9 cellular contexts compared by ENCODE assay signal in genomic region chr16:1378804-1379053, GRCh38. TPM values are rescaled to one million over a fixed set of nuclear protein-coding genes. Genes with fewer than 3 reads are reported as not detected.
DNase-seq lines count a peak whose midpoint lies in the region; TF ChIP-seq lines count a peak whose summit lies in the region.
"Had no signal": no experiment of that assay in that cellular context is flagged by ENCODE, and none has a peak within 500 bp of the region (broad histone marks: within the 10 kb centered on the region; RNA-seq: fewer than 3 reads in every experiment).

No MANE protein-coding gene starts in this region.

- peak overlapping the region; percentile 93 for H3K4me3 ChIP-seq in MG63
- peak overlapping the region; percentile 67 for H3K4me3 ChIP-seq in ectodermal cell (ENCODE audit: insufficient read depth, low read depth, low read length)
- H3K4me3 ChIP-seq in neuron (ENCODE audit: low read length): peak overlapping the region; percentile 52

- peaks cover 17% of the 10 kb centered on the region for H3K4me1 Mint-ChIP-seq in CD14-positive monocyte

- no peak for TF ChIP-seq CTCF in CD14-positive monocyte (IDR thresholded peaks at IDR 0.05)

- H3K9me3 ChIP-seq in MG63 (no peaks in the 10 kb centered on the region), ectodermal cell (ENCODE audit: control insufficient read depth, low read length) (no peaks in the 10 kb centered on the region), neuron (ENCODE audit: low read length) (no peaks in the 10 kb centered on the region)

- H3K4me1 ChIP-seq in ectodermal cell (ENCODE audit: control insufficient read depth, insufficient read depth, low read length): peaks cover 14% of the 10 kb centered on the region
- peaks cover 12% of the 10 kb centered on the region for H3K4me1 ChIP-seq in neuron (ENCODE audit: insufficient read depth, low read length)

- peak overlapping the region in 5 of 7 donors; percentile 65 to 88 (median 85) for H3K27ac Mint-ChIP-seq in CD14-positive monocyte

- no peaks in the 10 kb centered on the region for H3K9me3 Mint-ChIP-seq in CD14-positive monocyte

- 7 to 8% methylated on average over 5 of the region's 5 CpGs for WGBS in ectodermal cell, 2 experiments

- H3K4me3 Mint-ChIP-seq in CD14-positive monocyte: peak overlapping the region; percentile 76 to 89

- no peak overlapping the region for H3K27ac ChIP-seq in ectodermal cell (ENCODE audit: insufficient read depth, low read depth, low read length, poor library complexity, severe bottlenecking)

- H3K36me3 Mint-ChIP-seq in CD14-positive monocyte: peaks cover 40 to 75% of the 10 kb centered on the region in 2 donors

- H3K27me3 ChIP-seq in MG63: no peaks in the 10 kb centered on the region
- H3K27me3 ChIP-seq in ectodermal cell (ENCODE audit: control insufficient read depth, insufficient read depth, low read length, poor library complexity, severe bottlenecking): peaks cover 14% of the 10 kb centered on the region
- no peaks in the 10 kb centered on the region for H3K27me3 ChIP-seq in neuron (ENCODE audit: insufficient read depth, low read length)

- H3K27me3 Mint-ChIP-seq in CD14-positive monocyte (ENCODE audit: low read depth in 3 of 3): peaks cover 1 to 3% (median 2%) of the 10 kb centered on the region in 3 donors

- intact Hi-C loops in CD14-positive monocyte (cut with micrococcal nuclease): loop anchor here in 1 of 2 donors (1.0 kb wide), 1 partner anchor 328 kb away; the partner anchor contains the start of gene MAPK8IP3

- H3K36me3 ChIP-seq in MG63: peaks cover 13% of the 10 kb centered on the region
- no peaks in the 10 kb centered on the region for H3K36me3 ChIP-seq in ectodermal cell (ENCODE audit: control insufficient read depth, insufficient read depth, low read length)
- peaks cover 11% of the 10 kb centered on the region for H3K36me3 ChIP-seq in neuron (ENCODE audit: insufficient read depth, low read length)

- no peak for DNase-seq in CD14-positive monocyte (ENCODE audit: low spot score)
- DNase-seq in MG63: no peak
- no peak for DNase-seq in NCI-H524 treated with DMSO at 0.1 percent for 48 hours (lab: John Stamatoyannopoulos, UW)
- no peak for DNase-seq in cerebellum (ENCODE audit: low spot score)
- no peak for DNase-seq in activated CD4-positive, CD25-positive, alpha-beta regulatory T cell (lab: John Stamatoyannopoulos, UW)
- DNase-seq in pons (ENCODE audit: low spot score): no peak
- DNase-seq: cortex of kidney had no signal

- no peak overlapping the region for H2AFZ ChIP-seq in neuron (ENCODE audit: low read depth, low read length)

RNA-seq across cellular contexts. Expression of gene GNPTG, which starts 27.0 kb away (rescaled TPM):
- 10 to 100 TPM; 74.7 to 82.5 TPM for polyA plus RNA-seq in CD14-positive monocyte
- 40.9 and 52.2 TPM in 2 replicates for total RNA-seq in MG63 (2014; rRNA removed; shearing (Covaris generic); ENCODE audit: low replicate concordance)
- 34.7 TPM for polyA plus RNA-seq in ectodermal cell (2013, experiment 1 of 4)
- polyA plus RNA-seq in ectodermal cell (2013, experiment 2 of 4): 34.0 TPM
- polyA plus RNA-seq in ectodermal cell (2013, experiment 3 of 4): 23.3 TPM
- 30.5 TPM for polyA plus RNA-seq in ectodermal cell (2013, experiment 4 of 4)
- total RNA-seq in cerebellum: 18.4 TPM

RNA-seq across cellular contexts. Expression of gene TSR3, which starts 27.1 kb away (rescaled TPM):
- polyA plus RNA-seq in CD14-positive monocyte: 10 to 100 TPM; 48.2 to 73.1 TPM
- 138 and 174 TPM in 2 replicates for total RNA-seq in MG63 (2014; rRNA removed; shearing (Covaris generic); ENCODE audit: low replicate concordance)
- 48.1 TPM for polyA plus RNA-seq in ectodermal cell (2013, experiment 1 of 4)
- polyA plus RNA-seq in ectodermal cell (2013, experiment 2 of 4): 47.3 TPM
- polyA plus RNA-seq in ectodermal cell (2013, experiment 3 of 4): 46.4 TPM
- polyA plus RNA-seq in ectodermal cell (2013, experiment 4 of 4): 49.2 TPM
- total RNA-seq in cerebellum: 18.1 TPM

RNA-seq across cellular contexts. Expression of gene UNKL, which starts 35.8 kb away (rescaled TPM):
- 1 to 10 TPM; 1.2 to 2.2 TPM for polyA plus RNA-seq in CD14-positive monocyte
- 10.5 and 16.2 TPM in 2 replicates for total RNA-seq in MG63 (2014; rRNA removed; shearing (Covaris generic); ENCODE audit: low replicate concordance)
- polyA plus RNA-seq in ectodermal cell (2013, experiment 1 of 4): 22.6 TPM
- polyA plus RNA-seq in ectodermal cell (2013, experiment 2 of 4): 24.0 TPM
- 18.7 TPM for polyA plus RNA-seq in ectodermal cell (2013, experiment 3 of 4)
- polyA plus RNA-seq in ectodermal cell (2013, experiment 4 of 4): 17.2 TPM
- 24.2 TPM for total RNA-seq in cerebellum

RNA-seq across cellular contexts. Expression of gene UQCC4, which starts 41.8 kb away (rescaled TPM):
- 10 to 100 TPM; 35.3 to 48.8 TPM for polyA plus RNA-seq in CD14-positive monocyte
- 28.1 and 52.9 TPM in 2 replicates for total RNA-seq in MG63 (2014; rRNA removed; shearing (Covaris generic); ENCODE audit: low replicate concordance)
- polyA plus RNA-seq in ectodermal cell (2013, experiment 1 of 4): 15.8 TPM
- polyA plus RNA-seq in ectodermal cell (2013, experiment 2 of 4): 14.2 TPM
- 17.1 TPM for polyA plus RNA-seq in ectodermal cell (2013, experiment 3 of 4)
- 16.5 TPM for polyA plus RNA-seq in ectodermal cell (2013, experiment 4 of 4)
- total RNA-seq in cerebellum: 7.0 TPM

RNA-seq across cellular contexts. Expression of gene BAIAP3, which starts 45.3 kb away (rescaled TPM):
- polyA plus RNA-seq in CD14-positive monocyte: not detected
- total RNA-seq in MG63 (2014; rRNA removed; shearing (Covaris generic); ENCODE audit: low replicate concordance): 1.1 TPM in 1 of 2 replicates, not detected in the other
- polyA plus RNA-seq in ectodermal cell (2013, experiment 1 of 4): 4.6 TPM
- polyA plus RNA-seq in ectodermal cell (2013, experiment 2 of 4): 6.2 TPM
- 6.1 TPM for polyA plus RNA-seq in ectodermal cell (2013, experiment 3 of 4)
- polyA plus RNA-seq in ectodermal cell (2013, experiment 4 of 4): 8.9 TPM
- total RNA-seq in cerebellum: 8.8 TPM
